ENCODE assay signal across 20 cellular contexts in the genomic region with DNA sequence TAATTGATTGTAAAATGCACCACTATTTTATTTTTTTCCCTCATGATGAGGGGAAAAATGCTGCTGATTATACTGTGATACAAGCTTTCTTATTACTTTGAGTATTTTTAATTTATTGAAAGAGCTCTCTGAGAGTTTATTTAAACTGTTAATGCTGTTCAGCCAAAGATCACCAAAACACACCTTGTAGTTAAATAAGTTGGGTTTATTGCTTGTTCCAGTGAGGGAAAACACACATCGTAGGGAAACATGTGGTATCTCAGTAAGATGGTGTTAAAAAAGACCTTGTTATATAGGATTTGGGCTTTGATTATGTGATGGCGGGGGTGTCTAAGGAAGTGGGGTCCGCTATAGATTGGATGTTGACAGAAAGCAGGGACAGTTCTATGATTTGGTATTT. TPM values are rescaled to one million over a fixed set of nuclear protein-coding genes. Genes with fewer than 3 reads are reported as not detected.
A peak's percentile ranks its signal among the peaks of the same experiment; 100 is the strongest.
DNase-seq lines count a peak whose midpoint lies in the region; ATAC-seq and TF ChIP-seq lines count a peak whose summit lies in the region.
"Had no signal": no experiment of that assay in that cellular context is flagged by ENCODE, and none has a peak within 500 bp of the region (broad histone marks: within the 10 kb centered on the region; RNA-seq: fewer than 3 reads in every experiment).

No MANE protein-coding gene starts in this region.

- peaks cover 6% of the 10 kb centered on the region for H3K36me3 Mint-ChIP-seq in activated naive CD4-positive, alpha-beta T cell treated with anti-CD3 and anti-CD28 coated beads, Interleukin-2, amount 10 ng/mL, durations not matched to agents 7 days and 5 days

- no peaks in the 10 kb centered on the region for H3K4me1 ChIP-seq in trophoblast cell (ENCODE audit: control insufficient read depth in 1 of 2, insufficient read depth in 2 of 2, low read length in 2 of 2)
- H3K4me1 ChIP-seq: BLaER1, Caco-2 had no signal

- H3K27me3 ChIP-seq in trophoblast cell (ENCODE audit: insufficient read depth, low read length) (no peaks in the 10 kb centered on the region), WERI-Rb-1 (ENCODE audit: insufficient read depth, low read depth, severe bottlenecking) (no peaks in the 10 kb centered on the region)
- H3K27me3 ChIP-seq: BLaER1 had no signal

- H3K9me3 ChIP-seq in trophoblast cell (ENCODE audit: insufficient read depth, low read depth, low read length) = no peaks in the 10 kb centered on the region
- H3K9me3 ChIP-seq in WERI-Rb-1 (ENCODE audit: severe bottlenecking) = no peaks in the 10 kb centered on the region
- H3K9me3 ChIP-seq: Caco-2 had no signal

- ATAC-seq in left colon = peak; percentile 57
- no peak for ATAC-seq in GM19351 (IDR thresholded peaks at IDR 0.05; ENCODE audit: unreplicated experiment)
- ATAC-seq: CD8-positive, alpha-beta T cell had no signal

- WGBS in trophoblast cell (ENCODE audit: extremely low coverage, insufficient coverage, insufficient read length) = no CpG with 5 or more reads among the region's 3 CpGs

- H3K4me3 ChIP-seq in trophoblast cell (ENCODE audit: low read depth, low read length) = no peak overlapping the region
- H3K4me3 ChIP-seq in WERI-Rb-1 (ENCODE audit: low read depth, low read length) = no peak overlapping the region
- H3K4me3 ChIP-seq: BLaER1, GM23248 had no signal

- no peak overlapping the region for H2BK12ac ChIP-seq in trophoblast cell (ENCODE audit: low read length)

- no peak overlapping the region for H2BK120ac ChIP-seq in trophoblast cell (ENCODE audit: insufficient read depth, low read length, poor library complexity)

- H3K4me1 Mint-ChIP-seq in activated naive CD4-positive, alpha-beta T cell treated with anti-CD3 and anti-CD28 coated beads, Interleukin-2, amount 10 ng/mL, durations not matched to agents 7 days and 5 days = no peaks in the 10 kb centered on the region

- H3K79me1 ChIP-seq in trophoblast cell (ENCODE audit: low read length) = no peaks in the 10 kb centered on the region

- CTCF ChIA-PET in activated naive CD4-positive, alpha-beta T cell treated with anti-CD3 and anti-CD28 coated beads, Interleukin-2, amount 10 ng/mL, durations not matched to agents 7 days and 5 days (lab: Charles Lee) = no interaction called here

- no peak overlapping the region for H3K14ac ChIP-seq in trophoblast cell (ENCODE audit: low read length)

- no peak overlapping the region for H3K23ac ChIP-seq in trophoblast cell (ENCODE audit: low read length)

- H4K91ac ChIP-seq in trophoblast cell (ENCODE audit: low read depth, low read length) = no peak overlapping the region

- peaks cover 2% of the 10 kb centered on the region for H3K79me2 ChIP-seq in trophoblast cell (ENCODE audit: control insufficient read depth, insufficient read depth, low read length, poor library complexity)

- no peak overlapping the region for H3K4me2 ChIP-seq in trophoblast cell (ENCODE audit: low read length)
- H3K4me2 ChIP-seq: BLaER1 had no signal

- no peak for TF ChIP-seq CTCF in VCaP (conservative IDR thresholded peaks at IDR 0.05)
- TF ChIP-seq CTCF in WERI-Rb-1 (IDR thresholded peaks at IDR 0.05; ENCODE audit: low read depth, low read length) = no peak

- DNase-seq in activated naive CD4-positive, alpha-beta T cell treated with anti-CD3 and anti-CD28 coated beads, Interleukin-2, amount 10 ng/mL, durations not matched to agents 7 days and 5 days = no peak
- DNase-seq in activated naive CD4-positive, alpha-beta T cell (lab: John Stamatoyannopoulos, UW) = no peak
- no peak for DNase-seq in left colon
- no peak for DNase-seq in trophoblast cell
- no peak for DNase-seq in foreskin melanocyte
- no peak for DNase-seq in WERI-Rb-1
- DNase-seq: Caco-2; CD4-positive, CD25-positive, alpha-beta regulatory T cell; CD8-positive, alpha-beta T cell; DMS153; DND-41; GM23248; H7; HCEC 1CT had no signal

- intact Hi-C loops in left colon (cut with DNase I, micrococcal nuclease) = no loop called here

- H3K4ac ChIP-seq in trophoblast cell (ENCODE audit: low read depth, low read length) = peak overlapping the region; percentile 75

- H2AK5ac ChIP-seq in trophoblast cell (ENCODE audit: low read length) = no peak overlapping the region

- no peak overlapping the region for H4K12ac ChIP-seq in trophoblast cell (ENCODE audit: low read depth, low read length)

- H3K9me3 Mint-ChIP-seq in activated naive CD4-positive, alpha-beta T cell treated with anti-CD3 and anti-CD28 coated beads, Interleukin-2, amount 10 ng/mL, durations not matched to agents 7 days and 5 days = no peaks in the 10 kb centered on the region
- H3K9me3 Mint-ChIP-seq: CD8-positive, alpha-beta T cell had no signal

- H3K36me3 ChIP-seq in trophoblast cell (ENCODE audit: control insufficient read depth in 1 of 2, insufficient read depth in 2 of 2, low read length in 2 of 2) (peaks cover 0 to 2% of the 10 kb centered on the region in 2 experiments), WERI-Rb-1 (peaks cover 30% of the 10 kb centered on the region)

- no peak overlapping the region for H3K18ac ChIP-seq in trophoblast cell (ENCODE audit: low read length)

- H3K27ac ChIP-seq in VCaP (peak overlapping the region; percentile 8; the same call in 1 of the 2 replicates), trophoblast cell (ENCODE audit: low read depth, low read length) (no peak overlapping the region), WERI-Rb-1 (no peak overlapping the region)
- H3K27ac ChIP-seq: 22Rv1, BLaER1, C4-2B, GM23248 had no signal

- H3K27me3 Mint-ChIP-seq in activated naive CD4-positive, alpha-beta T cell treated with anti-CD3 and anti-CD28 coated beads, Interleukin-2, amount 10 ng/mL, durations not matched to agents 7 days and 5 days = no peaks in the 10 kb centered on the region
- H3K27me3 Mint-ChIP-seq: B cell; CD4-positive, CD25-positive, alpha-beta regulatory T cell had no signal

- H2BK5ac ChIP-seq in trophoblast cell (ENCODE audit: low read depth, low read length, poor library complexity) = no peak overlapping the region

- peak overlapping the region; percentile 6 for H3K27ac Mint-ChIP-seq in activated naive CD4-positive, alpha-beta T cell treated with anti-CD3 and anti-CD28 coated beads, Interleukin-2, amount 10 ng/mL, durations not matched to agents 7 days and 5 days
- H3K27ac Mint-ChIP-seq: B cell; CD8-positive, alpha-beta T cell had no signal

- no peak overlapping the region for H4K8ac ChIP-seq in trophoblast cell (ENCODE audit: low read depth, low read length)

- H3K4me3 Mint-ChIP-seq in activated naive CD4-positive, alpha-beta T cell treated with anti-CD3 and anti-CD28 coated beads, Interleukin-2, amount 10 ng/mL, durations not matched to agents 7 days and 5 days = no peak overlapping the region
- H3K4me3 Mint-ChIP-seq: B cell; CD4-positive, CD25-positive, alpha-beta regulatory T cell; CD8-positive, alpha-beta T cell had no signal

- H3K9ac ChIP-seq in trophoblast cell (ENCODE audit: low read length) = no peak overlapping the region
- H3K9ac ChIP-seq: BLaER1, GM23248 had no signal

- H2AFZ ChIP-seq in trophoblast cell (ENCODE audit: insufficient read depth, low read length, poor library complexity) = no peak overlapping the region
- H2AFZ ChIP-seq: GM23248 had no signal

RNA-seq across cellular contexts. Expression of a gene that starts 11.0 kb away (rescaled TPM):
- 10 to 100 TPM; 29.0 to 29.9 TPM for total RNA-seq in left colon
- polyA plus RNA-seq in trophoblast cell (2013) = 132 and 133 TPM in 2 replicates

RNA-seq across cellular contexts. Expression of a gene that starts 23.7 kb away (rescaled TPM):
- 10 to 100 TPM; 36.1 to 36.4 TPM for total RNA-seq in left colon
- polyA plus RNA-seq in trophoblast cell (2013) = 16.9 and 17.2 TPM in 2 replicates
